In the genomic region with DNA sequence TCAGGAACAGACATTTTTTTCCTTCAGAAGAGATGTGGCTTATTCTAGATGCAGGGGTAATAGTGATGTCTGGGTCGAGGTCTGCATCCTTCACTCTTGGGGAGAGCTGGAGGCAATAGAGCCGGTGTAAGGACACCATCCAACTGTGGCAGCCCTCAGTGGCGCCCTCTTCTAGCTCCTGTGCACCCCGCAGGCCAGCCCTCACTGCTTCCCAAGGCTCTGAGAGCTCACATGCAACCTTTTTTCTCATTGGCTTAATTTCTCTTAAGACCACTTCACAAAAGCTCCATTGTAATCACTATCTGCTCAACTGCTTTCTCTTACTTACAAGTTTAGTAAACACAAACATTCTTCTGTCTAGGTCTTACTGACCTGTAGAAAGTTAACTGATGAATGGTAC, we compare ENCODE assay signal across 1 cellular context.
TF ChIP-seq lines count a peak whose summit lies in the region.

No MANE protein-coding gene starts in this region.

TF ChIP-seq in GM23338, 12 proteins besides CTCF, POLR2A, EP300 and RAD21 (continued from another document):
- TF ChIP-seq, protein P1, sequence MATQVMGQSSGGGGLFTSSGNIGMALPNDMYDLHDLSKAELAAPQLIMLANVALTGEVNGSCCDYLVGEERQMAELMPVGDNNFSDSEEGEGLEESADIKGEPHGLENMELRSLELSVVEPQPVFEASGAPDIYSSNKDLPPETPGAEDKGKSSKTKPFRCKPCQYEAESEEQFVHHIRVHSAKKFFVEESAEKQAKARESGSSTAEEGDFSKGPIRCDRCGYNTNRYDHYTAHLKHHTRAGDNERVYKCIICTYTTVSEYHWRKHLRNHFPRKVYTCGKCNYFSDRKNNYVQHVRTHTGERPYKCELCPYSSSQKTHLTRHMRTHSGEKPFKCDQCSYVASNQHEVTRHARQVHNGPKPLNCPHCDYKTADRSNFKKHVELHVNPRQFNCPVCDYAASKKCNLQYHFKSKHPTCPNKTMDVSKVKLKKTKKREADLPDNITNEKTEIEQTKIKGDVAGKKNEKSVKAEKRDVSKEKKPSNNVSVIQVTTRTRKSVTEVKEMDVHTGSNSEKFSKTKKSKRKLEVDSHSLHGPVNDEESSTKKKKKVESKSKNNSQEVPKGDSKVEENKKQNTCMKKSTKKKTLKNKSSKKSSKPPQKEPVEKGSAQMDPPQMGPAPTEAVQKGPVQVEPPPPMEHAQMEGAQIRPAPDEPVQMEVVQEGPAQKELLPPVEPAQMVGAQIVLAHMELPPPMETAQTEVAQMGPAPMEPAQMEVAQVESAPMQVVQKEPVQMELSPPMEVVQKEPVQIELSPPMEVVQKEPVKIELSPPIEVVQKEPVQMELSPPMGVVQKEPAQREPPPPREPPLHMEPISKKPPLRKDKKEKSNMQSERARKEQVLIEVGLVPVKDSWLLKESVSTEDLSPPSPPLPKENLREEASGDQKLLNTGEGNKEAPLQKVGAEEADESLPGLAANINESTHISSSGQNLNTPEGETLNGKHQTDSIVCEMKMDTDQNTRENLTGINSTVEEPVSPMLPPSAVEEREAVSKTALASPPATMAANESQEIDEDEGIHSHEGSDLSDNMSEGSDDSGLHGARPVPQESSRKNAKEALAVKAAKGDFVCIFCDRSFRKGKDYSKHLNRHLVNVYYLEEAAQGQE (IDR thresholded peaks at IDR 0.05; ENCODE audit: unreplicated experiment): no peak
- TF ChIP-seq EZH2phosphoT487 (IDR thresholded peaks at IDR 0.05; ENCODE audit: unreplicated experiment) (no peak), STAT1 (IDR thresholded peaks at IDR 0.05; ENCODE audit: unreplicated experiment) (no peak)
